Comparison of ENCODE assay signal across 8 cellular contexts in the genomic region with DNA sequence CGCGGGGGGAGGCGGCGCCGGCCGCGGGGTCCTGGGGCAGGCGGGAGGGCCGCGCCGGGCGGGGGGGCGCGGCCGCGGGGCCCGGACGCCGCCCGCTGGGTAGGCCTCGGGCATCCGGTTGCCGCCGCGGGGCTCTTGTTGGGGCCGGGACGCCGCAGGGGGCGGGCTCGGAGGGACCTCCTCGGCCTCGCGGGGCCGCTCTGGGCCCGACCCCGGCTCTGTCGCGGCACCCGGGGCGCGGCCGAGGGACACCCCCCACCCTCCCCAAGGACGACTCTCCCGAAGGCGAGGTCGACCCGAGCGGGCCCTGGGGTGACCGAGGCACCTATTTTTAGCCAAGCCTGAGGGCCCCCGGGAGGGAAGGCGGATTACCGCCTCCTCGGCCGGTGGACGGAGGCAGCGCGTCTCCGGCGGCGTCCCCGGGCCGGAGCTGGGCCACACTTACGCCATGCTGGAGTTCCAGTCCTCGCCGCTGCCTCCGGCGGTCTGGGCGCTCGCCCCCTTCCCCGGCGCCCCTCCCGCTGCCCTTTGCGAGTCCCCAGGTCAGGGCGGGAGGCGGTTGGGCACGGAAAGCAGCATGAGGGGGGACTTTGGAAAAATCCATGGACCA. TPM values are rescaled to one million over a fixed set of nuclear protein-coding genes. Genes with fewer than 3 reads are reported as not detected.
DNase-seq lines count a peak whose midpoint lies in the region; ATAC-seq, FAIRE-seq and TF ChIP-seq lines count a peak whose summit lies in the region.

No MANE protein-coding gene starts in this region.

- H3K27me3 ChIP-seq in neutrophil, result no peaks in the 10 kb centered on the region
- no peaks in the 10 kb centered on the region for H3K27me3 ChIP-seq in thoracic aorta (replicated peaks; ENCODE audit: insufficient read depth)

- DNase-seq in GM12892 (ENCODE audit: insufficient read length), result peak; percentile 41
- no peak for DNase-seq in HFF-Myc (ENCODE audit: extremely low read depth, low read depth)
- DNase-seq in NCI-H526 treated with DMSO at 0.1 percent for 48 hours (lab: John Stamatoyannopoulos, UW), result peak; percentile 13
- peak; percentile 54 for DNase-seq in activated T-helper 1 cell treated with Interleukin-2 at 50 U/mL for 16 hours (ENCODE audit: low read depth)
- no peak for DNase-seq in fibroblast of the aortic adventitia (ENCODE audit: low read depth)
- no peak for DNase-seq in thoracic aorta (ENCODE audit: low spot score)
- no peak for DNase-seq in NCI-H510A treated with DMSO at 0.1 percent for 48 hours (lab: John Stamatoyannopoulos, UW)

- H3K4me1 ChIP-seq in neutrophil (ENCODE audit: control insufficient read depth in 1 of 2, insufficient read depth in 1 of 2, low read depth in 1 of 2, low read length in 1 of 2), result peaks cover 21 to 28% of the 10 kb centered on the region in 2 experiments
- peaks cover 24 to 49% of the 10 kb centered on the region in 2 donors for H3K4me1 ChIP-seq in thoracic aorta (ENCODE audit: control insufficient read depth in 1 of 2, low read depth in 2 of 2)

- no peak for TF ChIP-seq POLR2A in GM12892 (IDR thresholded peaks at IDR 0.05; ENCODE audit: low read depth, low read length)

- H3K27ac ChIP-seq in neutrophil, result peak overlapping the region; percentile 60
- H3K27ac ChIP-seq in thoracic aorta, result peak overlapping the region; percentile 88 to 98

- H3K9me3 ChIP-seq in neutrophil (no peaks in the 10 kb centered on the region), thoracic aorta (no peaks in the 10 kb centered on the region)

- no peak for FAIRE-seq in GM12892 (lab: Jason Lieb, UNC)

- peak; percentile 68 for ATAC-seq in thoracic aorta (ENCODE audit: insufficient number of reproducible peaks, low FRiP score, low read depth)

- TF ChIP-seq CTCF in HFF-Myc (IDR thresholded peaks at IDR 0.05; ENCODE audit: low read depth, low read length, missing control alignments) (no peak), fibroblast of the aortic adventitia (IDR thresholded peaks at IDR 0.05; ENCODE audit: insufficient read depth, low read length) (no peak), neutrophil (IDR thresholded peaks at IDR 0.05) (no peak), thoracic aorta (IDR thresholded peaks at IDR 0.05) (peak; percentile 25)

- peak overlapping the region; percentile 81 for H3K4me3 ChIP-seq in HFF-Myc (replicated peaks; ENCODE audit: low read depth, low read length)
- H3K4me3 ChIP-seq in fibroblast of the aortic adventitia (ENCODE audit: low read depth, low read length), result peak overlapping the region; percentile 83
- peak overlapping the region; percentile 70 to 73 for H3K4me3 ChIP-seq in neutrophil (ENCODE audit: low read depth in 1 of 2, low read length in 1 of 2)
- peak overlapping the region; percentile 97 for H3K4me3 ChIP-seq in thoracic aorta

- H3K36me3 ChIP-seq in neutrophil, result no peaks in the 10 kb centered on the region
- no peaks in the 10 kb centered on the region for H3K36me3 ChIP-seq in thoracic aorta

RNA-seq across cellular contexts. Expression of a gene that starts 0.5 kb away (rescaled TPM):
- polyA plus RNA-seq in GM12892 (2012; ENCODE audit: missing spikeins), result 74.8 TPM
- total RNA-seq in fibroblast of the aortic adventitia (ENCODE audit: low replicate concordance) (210 and 398 TPM in 2 replicates), thoracic aorta (100 to 1,000 TPM; 122 to 173 TPM)

Comparison
In these comparisons a context has a peak if more than half of its experiments do, and no peak if none do; other contexts are left out.
1. DNase-seq: peak in GM12892 (single experiment), NCI-H526 treated with DMSO at 0.1 percent for 48 hours (single experiment) and activated T-helper 1 cell treated with Interleukin-2 at 50 U/mL for 16 hours (single experiment); none in HFF-Myc (single experiment), fibroblast of the aortic adventitia (single experiment), thoracic aorta (single experiment) and NCI-H510A treated with DMSO at 0.1 percent for 48 hours (single experiment).
2. Peak in every context shown above with its lines, with median percentiles within 50 percentile points of each other: H3K4me3 ChIP-seq.